25 cellular contexts compared by ENCODE assay signal in genomic region chr4:35562831-35563230, GRCh38.
"Had no signal": no experiment of that assay in that cellular context is flagged by ENCODE, and none has a peak within 500 bp of the region (broad histone marks: within the 10 kb centered on the region; RNA-seq: fewer than 3 reads in every experiment).

No MANE protein-coding gene starts in this region.

- DNase-seq: activated CD4-positive, alpha-beta T cell treated with anti-CD3 and anti-CD28 coated beads for 36 hours; activated CD4-positive, alpha-beta T cell treated with anti-CD3 and anti-CD28 coated beads, Interleukin-2, amount 50 U/mL, for 1 hour; activated CD8-positive, alpha-beta memory T cell treated with anti-CD3 and anti-CD28 coated beads, Interleukin-2, amount 50 U/mL, for 48 hours; activated CD8-positive, alpha-beta T cell treated with anti-CD3 and anti-CD28 coated beads for 36 hours; activated gamma-delta T cell; activated naive CD4-positive, alpha-beta T cell treated with anti-CD3 and anti-CD28 coated beads for 36 hours; activated T-cell treated with anti-CD3 and anti-CD28 coated beads, Interleukin-2, amount 50 U/mL, for 24 hours; brain microvascular endothelial cell; MG63; NCI-H1105; NCI-H1436; NCI-H1694 treated with DMSO at 0.1 percent for 48 hours; NCI-H2029 treated with DMSO at 0.1 percent for 48 hours; NCI-H510A treated with DMSO at 0.1 percent for 48 hours; NCI-H69; NK-92 treated with Interleukin-12 subunit alpha and Interleukin-12 subunit beta, amount 100 ng/mL, for 24 hours; OCI-M1; RPMI8226; T-helper 1 cell; WERI-Rb-1 had no signal

- H3K27me3 ChIP-seq: brain microvascular endothelial cell, MG63 had no signal

- H3K36me3 Mint-ChIP-seq: activated naive CD8-positive, alpha-beta T cell had no signal

- H3K27me3 Mint-ChIP-seq: activated CD4-positive, alpha-beta T cell treated with anti-CD3 and anti-CD28 coated beads for 36 hours; activated CD8-positive, alpha-beta T cell treated with anti-CD3 and anti-CD28 coated beads for 36 hours; activated naive CD8-positive, alpha-beta T cell; activated T-cell treated with anti-CD3 and anti-CD28 coated beads, Interleukin-2, amount 50 U/mL, for 24 hours had no signal

- H3K9me3 ChIP-seq: MG63 had no signal

- H3K27ac ChIP-seq: brain microvascular endothelial cell, SK-N-MC, WERI-Rb-1 had no signal

- H3K9me3 Mint-ChIP-seq: activated naive CD4-positive, alpha-beta T cell treated with anti-CD3 and anti-CD28 coated beads for 36 hours had no signal

- ATAC-seq: activated CD4-positive, alpha-beta T cell treated with anti-CD3 and anti-CD28 coated beads for 36 hours; activated CD8-positive, alpha-beta T cell treated with anti-CD3 and anti-CD28 coated beads for 36 hours; Panc1; Right ventricle myocardium inferior had no signal

- H3K4me1 Mint-ChIP-seq: activated CD4-positive, alpha-beta T cell treated with anti-CD3 and anti-CD28 coated beads for 36 hours had no signal

- H3K36me3 ChIP-seq: brain microvascular endothelial cell, MG63, WERI-Rb-1 had no signal

- H3K27ac Mint-ChIP-seq: activated CD4-positive, alpha-beta T cell treated with anti-CD3 and anti-CD28 coated beads for 36 hours; activated CD8-positive, alpha-beta T cell treated with anti-CD3 and anti-CD28 coated beads for 36 hours; activated naive CD4-positive, alpha-beta T cell treated with anti-CD3 and anti-CD28 coated beads for 36 hours; activated naive CD8-positive, alpha-beta T cell; activated T-cell treated with anti-CD3 and anti-CD28 coated beads, Interleukin-2, amount 50 U/mL, for 24 hours; activated T-helper 1 cell treated with anti-CD3 and anti-CD28 coated beads, Interleukin-12 subunit alpha, Interleukin-12 subunit beta, Interleukin-2, Interleukin-4 antibody, amounts not matched to agents 30 ng/mL and 10 ng/mL and 1 ng/mL, durations not matched to agents 14 hours and 24 hours and 36 hours had no signal

- H3K4me3 Mint-ChIP-seq: activated CD4-positive, alpha-beta T cell treated with anti-CD3 and anti-CD28 coated beads for 36 hours; activated CD8-positive, alpha-beta T cell treated with anti-CD3 and anti-CD28 coated beads for 36 hours; activated naive CD4-positive, alpha-beta T cell treated with anti-CD3 and anti-CD28 coated beads for 36 hours; activated naive CD8-positive, alpha-beta T cell; activated T-cell treated with anti-CD3 and anti-CD28 coated beads, Interleukin-2, amount 50 U/mL, for 24 hours; activated T-helper 1 cell treated with anti-CD3 and anti-CD28 coated beads, Interleukin-12 subunit alpha, Interleukin-12 subunit beta, Interleukin-2, Interleukin-4 antibody, amounts not matched to agents 30 ng/mL and 10 ng/mL and 1 ng/mL, durations not matched to agents 14 hours and 24 hours and 36 hours had no signal

- H3K4me3 ChIP-seq: MG63, SK-N-MC had no signal
